Comparison of ENCODE assay signal across 20 cellular contexts in the genomic region with DNA sequence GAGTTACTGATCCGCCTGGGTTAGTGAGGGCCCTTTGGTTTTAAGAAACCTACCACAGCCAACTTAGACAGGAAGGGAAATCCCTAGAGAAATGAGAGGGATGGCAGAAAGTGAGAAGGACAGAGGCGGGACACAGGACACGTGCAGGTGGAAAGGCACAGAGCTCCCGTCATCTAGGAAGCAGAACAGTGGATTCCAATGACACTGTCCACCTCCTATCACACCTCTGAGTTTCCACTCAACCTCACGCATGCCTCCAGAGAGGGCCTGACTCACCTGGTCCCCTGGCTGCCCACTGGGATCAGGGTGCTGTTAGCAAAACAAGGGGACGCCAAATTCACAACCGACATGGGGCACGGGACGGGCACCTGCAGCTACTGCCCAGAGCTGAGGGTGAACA. TPM values are rescaled to one million over a fixed set of nuclear protein-coding genes. Genes with fewer than 3 reads are reported as not detected.
DNase-seq lines count a peak whose midpoint lies in the region; ATAC-seq, FAIRE-seq and TF ChIP-seq lines count a peak whose summit lies in the region.
"Had no signal": no experiment of that assay in that cellular context is flagged by ENCODE, and none has a peak within 500 bp of the region (broad histone marks: within the 10 kb centered on the region; RNA-seq: fewer than 3 reads in every experiment).

No MANE protein-coding gene starts in this region.

- TF ChIP-seq CTCF in colonic mucosa (IDR thresholded peaks at IDR 0.05) (no peak), prostate gland (IDR thresholded peaks at IDR 0.05) (no peak), type B pancreatic cell (conservative IDR thresholded peaks at IDR 0.05) (no peak), HepG2 (CRISPR knock-in tag; IDR thresholded peaks at IDR 0.05) (no peak)

- peaks cover 15% of the 10 kb centered on the region for H3K27me3 Mint-ChIP-seq in type B pancreatic cell

- peaks cover 8% of the 10 kb centered on the region for H3K36me3 Mint-ChIP-seq in type B pancreatic cell
- H3K36me3 Mint-ChIP-seq: CD8-positive, alpha-beta T cell had no signal

- H2AFZ ChIP-seq in HepG2 (ENCODE audit: low read length), result no peak overlapping the region

- CTCF ChIA-PET in HepG2 (lab: Yijun Ruan, JAX; ENCODE audit: low intra/inter-chr PET ratio, low total read pairs), result no interaction called here

- intact Hi-C loops in colonic mucosa (cut with DNase I), result no loop called here
- intact Hi-C loops in prostate gland (cut with DNase I), result loop anchor here (10.0 kb wide), 1 partner anchor 281 kb away; no protein-coding TSS in a partner anchor
- intact Hi-C loops in HepG2 (cut with micrococcal nuclease; ENCODE audit: unreplicated experiment), result no loop called here

- H3K9me3 ChIP-seq in colonic mucosa (no peaks in the 10 kb centered on the region), prostate gland (no peaks in the 10 kb centered on the region), HepG2 (ENCODE audit: low read length) (no peaks in the 10 kb centered on the region)
- H3K9me3 ChIP-seq: A549 had no signal

- H3K9ac ChIP-seq in colonic mucosa (ENCODE audit: low read depth in 2 of 2, low read length in 2 of 2) (no peak overlapping the region), HepG2 (ENCODE audit: insufficient read depth, low read depth, low read length) (no peak overlapping the region)

- H3K4me3 Mint-ChIP-seq in type B pancreatic cell, result no peak overlapping the region
- H3K4me3 Mint-ChIP-seq: CD8-positive, alpha-beta T cell had no signal

- 82% methylated on average over 9 of the region's 9 CpGs for WGBS in prostate gland
- 63% methylated on average over 9 of the region's 9 CpGs for WGBS in HepG2 (ENCODE audit: low lambda C conversion rate)

- H3K9me3 Mint-ChIP-seq in type B pancreatic cell, result no peaks in the 10 kb centered on the region
- H3K9me3 Mint-ChIP-seq: CD8-positive, alpha-beta T cell had no signal

- no TSS peak for BruUV-seq in HepG2 (replicated peaks; lab: Mats Ljungman, UMichigan)

- FAIRE-seq in HepG2 (lab: Jason Lieb, UNC), result no peak
- FAIRE-seq: A549, GM12891 had no signal

- DNase-seq in colonic mucosa (no peak), islet precursor cell (peak; percentile 30), prostate gland (ENCODE audit: low spot score) (no peak), type B pancreatic cell (ENCODE audit: extremely low spot score, unreplicated experiment) (no peak), HepG2 (ENCODE audit: low spot score) (no peak), NCI-H1436 treated with DMSO at 0.1 percent for 48 hours (lab: John Stamatoyannopoulos, UW) (no peak)
- DNase-seq: CD8-positive, alpha-beta T cell; DMS53; EL; KBM-7; NCI-H1105 treated with DMSO at 0.1 percent for 48 hours; NCI-H187 treated with DMSO at 0.1 percent for 48 hours; NCI-H226; NCI-H524; NCI-H82; SHP77 treated with DMSO at 0.1 percent for 48 hours had no signal

- H3K27me3 ChIP-seq in colonic mucosa, result no peaks in the 10 kb centered on the region
- H3K27me3 ChIP-seq in prostate gland (replicated peaks; ENCODE audit: insufficient read depth), result no peaks in the 10 kb centered on the region
- H3K27me3 ChIP-seq in HepG2 (ENCODE audit: control insufficient read depth in 1 of 2, insufficient read depth in 2 of 2, low read length in 2 of 2), result peaks cover 2 to 5% of the 10 kb centered on the region in 2 experiments; a peak in 2 of 5 replicates

- peaks cover 14% of the 10 kb centered on the region for H3K4me1 Mint-ChIP-seq in type B pancreatic cell (ENCODE audit: unreplicated experiment)

- H3K27ac ChIP-seq in colonic mucosa (peak overlapping the region; percentile 0), prostate gland (peak overlapping the region; percentile 31 to 54), HepG2 (ENCODE audit: extremely low read length, insufficient read depth, low read length) (no peak overlapping the region)
- H3K27ac ChIP-seq: A549 had no signal

- H3K4me1 ChIP-seq in colonic mucosa (no peaks in the 10 kb centered on the region), prostate gland (replicated peaks) (no peaks in the 10 kb centered on the region), HepG2 (ENCODE audit: insufficient read depth, low read length) (peaks cover 9% of the 10 kb centered on the region)
- H3K4me1 ChIP-seq: A549 had no signal

- no peak for ATAC-seq in HepG2
- ATAC-seq in GM21619 (IDR thresholded peaks at IDR 0.05; ENCODE audit: unreplicated experiment), result no peak
- ATAC-seq: A549; CD8-positive, alpha-beta T cell had no signal

- H4K20me1 ChIP-seq in HepG2 (ENCODE audit: insufficient read depth, low read length), result no peaks in the 10 kb centered on the region

- TF ChIP-seq POLR2A in prostate gland (IDR thresholded peaks at IDR 0.05), result no peak
- TF ChIP-seq POLR2A in HepG2 (IDR thresholded peaks at IDR 0.05; ENCODE audit: insufficient read depth in 1 of 2, low read depth in 2 of 2, low read length in 2 of 2), result no peak

- no peaks in the 10 kb centered on the region for H3K79me2 ChIP-seq in HepG2 (ENCODE audit: insufficient read depth, low read length)

- in situ Hi-C loops in HepG2 (cut with HindIII; ENCODE audit: extremely low pct_ligation_motif_present, low pct_unique_long_range_greater_than_20kb), result no loop called here

- POLR2A ChIA-PET in HepG2 (lab: Yijun Ruan, JAX), result no interaction called here

- peak overlapping the region; percentile 51 for H3K27ac Mint-ChIP-seq in type B pancreatic cell
- H3K27ac Mint-ChIP-seq: CD8-positive, alpha-beta T cell had no signal

- no peak overlapping the region for H3K4me2 ChIP-seq in HepG2 (ENCODE audit: low read depth, low read length)
- H3K4me2 ChIP-seq: A549 had no signal

- H3K4me3 ChIP-seq in colonic mucosa (no peak overlapping the region), prostate gland (no peak overlapping the region), HepG2 (replicated peaks in 1 of 3; ENCODE audit: insufficient read depth in 1 of 3, low read depth in 2 of 3, low read length in 3 of 3) (no peak overlapping the region)
- H3K4me3 ChIP-seq: A549 had no signal

- TF ChIP-seq RAD21 in HepG2 (CRISPR knock-in tag; IDR thresholded peaks at IDR 0.05), result no peak

- no peak for TF ChIP-seq EP300 in HepG2 (IDR thresholded peaks at IDR 0.05; ENCODE audit: low read depth in 2 of 2, low read length in 2 of 2)
- TF ChIP-seq EP300 in HepG2 (CRISPR knock-in tag; IDR thresholded peaks at IDR 0.05; ENCODE audit: borderline replicate concordance), result no peak

- H3K36me3 ChIP-seq in colonic mucosa, result no peaks in the 10 kb centered on the region
- no peaks in the 10 kb centered on the region for H3K36me3 ChIP-seq in prostate gland
- H3K36me3 ChIP-seq in HepG2 (replicated peaks in 1 of 2; ENCODE audit: control insufficient read depth in 1 of 2, insufficient read depth in 2 of 2, low read length in 2 of 2), result no peaks in the 10 kb centered on the region

TF ChIP-seq in HepG2, 621 proteins besides CTCF, POLR2A, EP300 and RAD21:
- TF ChIP-seq MEIS2 (CRISPR knock-in tag; IDR thresholded peaks at IDR 0.05), result no peak

RNA-seq across cellular contexts. Expression of a gene that starts 26.3 kb away (rescaled TPM):
- total RNA-seq in colonic mucosa (10 to 100 TPM in 1 of 2 donors, 1 to 10 TPM in 1; 5.8 to 12.9 TPM), prostate gland (10 to 100 TPM in 1 of 2 donors, 1 to 10 TPM in 1; 5.4 to 27.4 TPM), type B pancreatic cell (ENCODE audit: low replicate concordance) (15.0 and 51.1 TPM in 2 replicates), HepG2 (2016; rRNA removed; fragmentation: Illumina TruSeq; extraction: Trizol) (not detected in 2 replicates)
- total RNA-seq in HepG2 (2016; cell fraction: cytosol; rRNA removed; fragmentation: Illumina TruSeq; extraction: Trizol; ENCODE audit: low read depth), result not detected in 2 replicates
- not detected in 2 replicates for total RNA-seq in HepG2 (2016; cell fraction: insoluble cytoplasmic fraction; rRNA removed; fragmentation: Illumina TruSeq; extraction: Trizol)
- total RNA-seq in HepG2 (2016; cell fraction: membrane; rRNA removed; fragmentation: Illumina TruSeq; extraction: Trizol), result not detected in 2 replicates
- total RNA-seq in HepG2 (2016; cell fraction: nucleus; rRNA removed; fragmentation: Illumina TruSeq; extraction: Trizol), result not detected in 2 replicates
- 0.03 and 0.07 TPM in 2 replicates for polyA plus RNA-seq in HepG2 (2011; rRNA removed)
- 0.04 and 0.09 TPM in 2 replicates for polyA plus RNA-seq in HepG2 (2011; cell fraction: cytosol; rRNA removed)
- 0.05 and 0.14 TPM in 2 replicates for polyA plus RNA-seq in HepG2 (2011; cell fraction: nucleus; rRNA removed)
- polyA plus RNA-seq in HepG2 (2012), result 0.13 and 0.16 TPM in 2 replicates
- not detected in 2 replicates for polyA plus RNA-seq in HepG2 (2016; cell fraction: cytosol; fragmentation: Illumina TruSeq; extraction: Trizol; ENCODE audit: low read depth)
- not detected in 2 replicates for polyA plus RNA-seq in HepG2 (2016; cell fraction: insoluble cytoplasmic fraction; fragmentation: Illumina TruSeq; extraction: Trizol; ENCODE audit: low read depth)
- not detected in 2 replicates for polyA plus RNA-seq in HepG2 (2016; cell fraction: membrane; fragmentation: Illumina TruSeq; extraction: Trizol; ENCODE audit: low read depth)
- polyA plus RNA-seq in HepG2 (2016; cell fraction: nucleus; fragmentation: Illumina TruSeq; extraction: Trizol; ENCODE audit: insufficient read depth, low read depth), result not detected in 2 replicates
- 0.06 TPM in 1 of 2 replicates, not detected in the other for polyA minus RNA-seq in HepG2 (2011; rRNA and poly(A)+ RNA removed; ENCODE audit: low replicate concordance)
- polyA minus RNA-seq in HepG2 (2011; cell fraction: cytosol; rRNA and poly(A)+ RNA removed), result not detected in 2 replicates
- not detected in 2 replicates for polyA minus RNA-seq in HepG2 (2011; cell fraction: nucleus; rRNA and poly(A)+ RNA removed)
- total RNA-seq: CD8-positive, alpha-beta T cell; H4 had no signal
- polyA plus RNA-seq: A549 had no signal

Comparison
In these comparisons a context has a peak if more than half of its experiments do, and no peak if none do; other contexts are left out.
1. RNA of a gene that starts 26.3 kb away (total RNA-seq): 5.4 to 27.4 TPM in prostate gland, 15.0 to 51.1 TPM in type B pancreatic cell and 5.8 to 12.9 TPM in colonic mucosa; not detected in HepG2; every median in the first group is over 4 times any median in the second.